8 cellular contexts compared by ENCODE assay signal in the genomic region with DNA sequence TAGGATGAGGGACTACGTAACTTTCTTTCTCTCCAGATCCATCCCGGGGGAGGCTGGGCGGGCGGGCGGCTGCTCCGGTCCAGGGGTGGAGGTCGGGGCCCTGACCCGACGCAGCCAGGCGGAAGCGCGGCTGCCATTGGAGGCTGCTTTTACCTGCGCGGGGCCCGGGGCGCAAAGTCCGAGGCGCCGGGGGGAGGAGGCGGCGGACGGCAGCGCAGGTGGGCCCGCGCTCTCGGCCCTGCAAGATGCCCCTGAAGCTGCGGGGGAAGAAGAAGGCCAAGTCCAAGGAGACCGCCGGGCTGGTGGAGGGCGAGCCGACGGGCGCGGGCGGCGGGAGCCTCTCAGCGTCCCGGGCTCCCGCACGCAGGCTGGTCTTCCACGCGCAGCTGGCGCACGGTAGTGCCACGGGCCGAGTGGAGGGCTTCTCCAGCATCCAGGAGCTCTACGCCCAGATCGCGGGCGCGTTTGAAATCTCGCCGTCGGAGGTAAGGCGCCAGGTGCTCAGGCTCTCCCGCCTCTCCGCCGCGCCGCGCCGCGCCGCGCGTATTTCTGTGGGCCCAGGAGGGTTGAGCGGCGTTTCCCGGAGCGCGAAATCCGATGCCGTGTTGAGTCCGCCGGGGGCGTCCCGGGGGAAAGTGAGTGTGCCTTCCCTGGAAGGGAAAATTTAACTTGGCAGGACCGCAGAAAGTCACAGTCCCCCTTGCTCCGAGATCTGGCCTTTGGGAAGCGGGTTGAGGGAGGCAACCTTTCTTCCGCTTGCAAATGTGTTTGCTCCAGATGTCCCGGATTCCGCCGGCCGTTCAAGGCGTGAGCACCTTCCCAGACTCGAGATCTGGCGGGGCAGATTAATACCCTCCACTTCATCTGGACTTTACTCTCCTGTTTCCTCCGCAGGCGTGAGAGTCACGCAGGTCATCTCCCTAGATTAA. TPM values are rescaled to one million over a fixed set of nuclear protein-coding genes. Genes with fewer than 3 reads are reported as not detected.
A peak's percentile ranks its signal among the peaks of the same experiment; 100 is the strongest.
DNase-seq lines count a peak whose midpoint lies in the region; ATAC-seq and TF ChIP-seq lines count a peak whose summit lies in the region.

TSS of gene GIPC2 (plus strand) at position 117 of the 929 bp plus-strand sequence. CDS start at position 246, 129 bp downstream.

- ATAC-seq in aorta (ENCODE audit: low FRiP score) (peak; percentile 72), GM18867 (IDR thresholded peaks at IDR 0.05; ENCODE audit: unreplicated experiment) (no peak), HG02970 (IDR thresholded peaks at IDR 0.05; ENCODE audit: low FRiP score, unreplicated experiment) (no peak)

- H3K27me3 ChIP-seq in neural progenitor cell (peaks cover 64% of the 10 kb centered on the region), aorta (ENCODE audit: control insufficient read depth in 1 of 2, insufficient read depth in 2 of 2, low read length in 1 of 2) (no peaks in the 10 kb centered on the region)

- H3K36me3 Mint-ChIP-seq in HFFc6 (ENCODE audit: low read depth): no peaks in the 10 kb centered on the region
- no peaks in the 10 kb centered on the region for H3K36me3 Mint-ChIP-seq in neural progenitor cell

- peaks cover 12% of the 10 kb centered on the region for H4K20me1 ChIP-seq in neural progenitor cell (ENCODE audit: low read depth)

- H3K27ac Mint-ChIP-seq in HFFc6 (no peak within 1 kb of the TSS), neural progenitor cell (no peak within 1 kb of the TSS)

- H3K4me2 ChIP-seq in neural progenitor cell: peak within 1 kb of the TSS; percentile 91

- H3K27ac ChIP-seq in neural progenitor cell (no peak within 1 kb of the TSS), aorta (ENCODE audit: low read depth in 1 of 2, low read length in 2 of 2) (peak within 1 kb of the TSS in 1 of 2 donors; percentile 1)

- H3K9me3 Mint-ChIP-seq in HFFc6: no peaks in the 10 kb centered on the region
- no peaks in the 10 kb centered on the region for H3K9me3 Mint-ChIP-seq in neural progenitor cell

- H3K9ac ChIP-seq in neural progenitor cell: no peak within 1 kb of the TSS

- H3K27me3 Mint-ChIP-seq in HFFc6 (ENCODE audit: insufficient read depth) (peaks cover 17% of the 10 kb centered on the region; the same call in 1 of the 2 replicates), neural progenitor cell (ENCODE audit: insufficient read depth, low read depth) (peaks cover 41% of the 10 kb centered on the region)

- DNase-seq in AG08396 (ENCODE audit: low spot score) (peak; percentile 31), HFFc6 (no peak), fibroblast of the aortic adventitia (ENCODE audit: low read depth) (no peak), neural progenitor cell (ENCODE audit: low spot score) (peak; percentile 65), aorta (peak; percentile 52 to 83)
- DNase-seq in activated CD8-positive, alpha-beta memory T cell treated with anti-CD3 and anti-CD28 coated beads for 48 hours (ENCODE audit: low read depth in 2 of 3, low spot score in 2 of 3): peak in 2 of 3 experiments; percentile 4

- no peak for TF ChIP-seq CTCF in HFFc6 (IDR thresholded peaks at IDR 0.05)
- no peak for TF ChIP-seq CTCF in fibroblast of the aortic adventitia (IDR thresholded peaks at IDR 0.05; ENCODE audit: insufficient read depth, low read length)
- TF ChIP-seq CTCF in neural progenitor cell (IDR thresholded peaks at IDR 0.05): no peak

- no peaks in the 10 kb centered on the region for H3K79me2 ChIP-seq in neural progenitor cell (ENCODE audit: low read depth)

- H3F3A ChIP-seq in neural progenitor cell (ENCODE audit: low read depth): no peaks in the 10 kb centered on the region

- peak within 1 kb of the TSS; percentile 46 for H2AFZ ChIP-seq in neural progenitor cell (replicated peaks)

- peaks cover 13% of the 10 kb centered on the region for H3K4me1 Mint-ChIP-seq in HFFc6 (ENCODE audit: low read depth)
- peaks cover 9% of the 10 kb centered on the region for H3K4me1 Mint-ChIP-seq in neural progenitor cell

- H3K4me3 ChIP-seq in fibroblast of the aortic adventitia (ENCODE audit: low read depth, low read length) (peak within 1 kb of the TSS; percentile 63), neural progenitor cell (peak within 1 kb of the TSS; percentile 55), aorta (ENCODE audit: low read length in 2 of 2) (peak within 1 kb of the TSS; percentile 38 to 58)

- H3K4me1 ChIP-seq in neural progenitor cell: peaks cover 14% of the 10 kb centered on the region
- no peaks in the 10 kb centered on the region for H3K4me1 ChIP-seq in aorta (ENCODE audit: control insufficient read depth in 1 of 2, insufficient read depth in 2 of 2, low read length in 2 of 2)

- intact Hi-C loops in aorta (cut with DNase I): no loop called here

- 2 to 3% methylated on average over 86 to 91 of the region's 91 CpGs for WGBS in aorta, 2 donors

- H3K36me3 ChIP-seq in neural progenitor cell (no peaks in the 10 kb centered on the region), aorta (ENCODE audit: control insufficient read depth in 1 of 2, insufficient read depth in 2 of 2, low read length in 1 of 2) (no peaks in the 10 kb centered on the region)

- H3K4me3 Mint-ChIP-seq in HFFc6: peak within 1 kb of the TSS; percentile 85
- peak within 1 kb of the TSS; percentile 86 for H3K4me3 Mint-ChIP-seq in neural progenitor cell

- H3K9me3 ChIP-seq in neural progenitor cell (ENCODE audit: low read depth): no peaks in the 10 kb centered on the region
- H3K9me3 ChIP-seq in aorta (ENCODE audit: control insufficient read depth, low read length): no peaks in the 10 kb centered on the region

RNA-seq across cellular contexts. Expression of gene GIPC2, which starts in this region (rescaled TPM):
- total RNA-seq in HFFc6 (2021; fragmentation: NEBNext Ultra II Directional; extraction: Animal tissue kit (Norgen Biotek cat#: 25700)): under 1 TPM; 0.17 to 1.00 (median 0.26) TPM
- 0.63 and 0.74 TPM in 2 replicates for total RNA-seq in fibroblast of the aortic adventitia (ENCODE audit: low replicate concordance)
- not detected in 2 replicates for total RNA-seq in neural progenitor cell (ENCODE audit: low replicate concordance)
- total RNA-seq in aorta: 1 to 10 TPM; 2.8 to 7.4 TPM
- polyA plus RNA-seq in aorta: 1 to 10 TPM; 1.4 to 7.5 TPM

Comparison
In these comparisons a context has a peak if more than half of its experiments do, and no peak if none do; other contexts are left out.
1. Peak in DNase-seq, H3K4me3 ChIP-seq and H3K4me2 ChIP-seq in neural progenitor cell; RNA of the gene not detected or under 1 TPM.
2. DNase-seq: peak in AG08396 (single experiment), activated CD8-positive, alpha-beta memory T cell treated with anti-CD3 and anti-CD28 coated beads for 48 hours (2 of 3) and aorta (2 of 2); none in HFFc6 (single experiment) and fibroblast of the aortic adventitia (single experiment).
3. Peak in every context shown above with its lines, with median percentiles within 50 percentile points of each other: H3K4me3 ChIP-seq.